Comparison of ENCODE assay signal across 8 cellular contexts in genomic region chr6:30883476-30883742, GRCh38. TPM values are rescaled to one million over a fixed set of nuclear protein-coding genes. Genes with fewer than 3 reads are reported as not detected.
DNase-seq lines count a peak whose midpoint lies in the region; ATAC-seq, FAIRE-seq and TF ChIP-seq lines count a peak whose summit lies in the region.

No MANE protein-coding gene starts in this region.

- H3F3A ChIP-seq in PC-9 (ENCODE audit: insufficient read depth, low read depth) = peaks cover 49% of the 10 kb centered on the region

- POLR2A ChIA-PET in CD4-positive, alpha-beta T cell (lab: Charles Lee) = interaction anchor here (0.7 to 2.3 kb wide), 4 partner anchors 54 to 161 kb away, joined by 3 to 9 read pairs (median 7); no protein-coding TSS in a partner anchor
- POLR2A ChIA-PET in PC-9 (lab: Charles Lee; ENCODE audit: unreplicated experiment) = interaction anchor here (0.6 to 1.6 kb wide), 5 partner anchors 24 to 265 kb away, joined by 3 to 19 read pairs (median 9); partner anchors contain the start of genes GTF2H4 and MRPS18B

- no peaks in the 10 kb centered on the region for H3K27me3 ChIP-seq in CD4-positive, alpha-beta T cell (ENCODE audit: control insufficient read depth, insufficient read depth, low read length)
- H3K27me3 ChIP-seq in PC-9 (ENCODE audit: insufficient read depth, low read depth) = no peaks in the 10 kb centered on the region
- no peaks in the 10 kb centered on the region for H3K27me3 ChIP-seq in pancreas

- H4K20me1 ChIP-seq in PC-9 (ENCODE audit: insufficient read depth) = peaks cover 22% of the 10 kb centered on the region

- peaks cover 50% of the 10 kb centered on the region for H3K79me2 ChIP-seq in PC-9 (ENCODE audit: low read depth)

- TSS peak; percentile 81 for BruUV-seq in PC-9 (replicated peaks; lab: Mats Ljungman, UMichigan)

- H3K4me2 ChIP-seq in PC-9 = peak overlapping the region; percentile 99

- peak overlapping the region; percentile 66 for H3K27ac Mint-ChIP-seq in CD4-positive, alpha-beta T cell

- no peaks in the 10 kb centered on the region for H3K27me3 Mint-ChIP-seq in CD4-positive, alpha-beta T cell

- 10 to 12% methylated on average over 4 of the region's 4 CpGs for WGBS in pancreas, 2 donors

- no peaks in the 10 kb centered on the region for H3K9me3 ChIP-seq in CD4-positive, alpha-beta T cell (ENCODE audit: control insufficient read depth, low read length)
- no peaks in the 10 kb centered on the region for H3K9me3 ChIP-seq in PC-9 (ENCODE audit: insufficient read depth, low read depth)
- H3K9me3 ChIP-seq in pancreas = no peaks in the 10 kb centered on the region

- H3K27ac ChIP-seq in CD4-positive, alpha-beta T cell (ENCODE audit: low read depth, low read length) = peak overlapping the region; percentile 29
- H3K27ac ChIP-seq in PC-9 = peak overlapping the region; percentile 94
- H3K27ac ChIP-seq in epithelial cell of prostate = peak overlapping the region; percentile 99
- peak overlapping the region; percentile 79 to 96 (median 89) for H3K27ac ChIP-seq in pancreas

- no peak for ATAC-seq in CD4-positive, alpha-beta T cell (ENCODE audit: poor library complexity)
- ATAC-seq in pancreas (peak in 1 of 4 donors; percentile 0), GM19035 (IDR thresholded peaks at IDR 0.05; ENCODE audit: unreplicated experiment) (no peak), HG03196 (IDR thresholded peaks at IDR 0.05; ENCODE audit: unreplicated experiment) (no peak)

- intact Hi-C loops in CD4-positive, alpha-beta T cell (cut with DNase I, micrococcal nuclease) = loop anchor here in 1 of 2 experiments (10.0 kb wide), 1 partner anchor 429 kb away; no protein-coding TSS in a partner anchor
- intact Hi-C loops in PC-9 (cut with micrococcal nuclease; ENCODE audit: unreplicated experiment) (loop anchor here (1.0 to 2.0 kb wide), 2 partner anchors 201 to 266 kb away; partner anchors contain the start of genes MRPS18B and PPP1R10), pancreas (cut with DNase I) (loop anchor here in 2 of 3 donors (5.0 to 10.0 kb wide), 2 partner anchors 51 to 149 kb away; no protein-coding TSS in a partner anchor)

- no peak for DNase-seq in CD4-positive, alpha-beta T cell
- DNase-seq in PC-9 (no peak), epithelial cell of prostate (ENCODE audit: low read depth, low spot score) (no peak), pancreas (no peak), iPS-NIHi7 (ENCODE audit: extremely low spot score) (no peak), mucosa of gallbladder (ENCODE audit: low spot score) (no peak)

- no peaks in the 10 kb centered on the region for H3K9me3 Mint-ChIP-seq in CD4-positive, alpha-beta T cell

- H3K36me3 Mint-ChIP-seq in CD4-positive, alpha-beta T cell (ENCODE audit: low read depth) = no peaks in the 10 kb centered on the region

- peak overlapping the region; percentile 89 for H3K4me3 Mint-ChIP-seq in CD4-positive, alpha-beta T cell

- no peak for FAIRE-seq in pancreas (lab: Jason Lieb, UNC)

- H3K36me3 ChIP-seq in PC-9 (ENCODE audit: low read depth) (peaks cover 5% of the 10 kb centered on the region; the same call in 1 of the 2 replicates), pancreas (no peaks in the 10 kb centered on the region)

- peak overlapping the region; percentile 48; the same call in 1 of the 2 replicates for H2AFZ ChIP-seq in PC-9

- no peak for TF ChIP-seq CTCF in CD4-positive, alpha-beta T cell (IDR thresholded peaks at IDR 0.05)
- TF ChIP-seq CTCF in PC-9 (conservative IDR thresholded peaks at IDR 0.05) (no peak), pancreas (IDR thresholded peaks at IDR 0.05) (no peak)

- H3K4me3 ChIP-seq in PC-9 (peak overlapping the region; percentile 98), pancreas (peak overlapping the region; percentile 44 to 75 (median 73))

- H3K9me2 ChIP-seq in PC-9 (ENCODE audit: insufficient read depth) = no peaks in the 10 kb centered on the region

- H3K4me1 Mint-ChIP-seq in CD4-positive, alpha-beta T cell (ENCODE audit: low read depth) = peaks cover 38% of the 10 kb centered on the region

- CTCF ChIA-PET in CD4-positive, alpha-beta T cell (lab: Charles Lee) = no interaction called here
- CTCF ChIA-PET in PC-9 (lab: Charles Lee) = interaction anchor here (0.7 to 2.2 kb wide), 6 partner anchors 40 to 204 kb away, joined by 3 to 12 read pairs (median 4); no protein-coding TSS in a partner anchor

- H3K4me1 ChIP-seq in PC-9 (replicated peaks; ENCODE audit: insufficient read depth) = peaks cover 44% of the 10 kb centered on the region
- H3K4me1 ChIP-seq in pancreas = peaks cover 15 to 27% (median 20%) of the 10 kb centered on the region in 3 donors

RNA-seq across cellular contexts. Expression of gene DDR1, which starts 0.9 kb away (rescaled TPM):
- total RNA-seq in CD4-positive, alpha-beta T cell = 1 to 10 TPM; 6.5 to 6.6 TPM
- total RNA-seq in PC-9 (2021) (267 and 269 TPM in 2 replicates), pancreas (100 to 1,000 TPM in 4 of 6 donors, 10 to 100 TPM in 2; 92.7 to 160 (median 118) TPM), mucosa of gallbladder (457 TPM)
- polyA plus RNA-seq in pancreas = 100 to 1,000 TPM; 103 to 149 TPM

RNA-seq across cellular contexts. Expression of gene GTF2H4, which starts 24.6 kb away (rescaled TPM):
- 10 to 100 TPM in 1 of 2 experiments, 1 to 10 TPM in 1; 7.7 to 10.7 TPM for total RNA-seq in CD4-positive, alpha-beta T cell
- total RNA-seq in PC-9 (2021) (31.3 and 43.9 TPM in 2 replicates), pancreas (10 to 100 TPM in 5 of 6 donors, 1 to 10 TPM in 1; 9.4 to 23.2 (median 13.0) TPM), mucosa of gallbladder (37.0 TPM)
- 10 to 100 TPM; 34.6 to 45.8 TPM for polyA plus RNA-seq in pancreas

RNA-seq across cellular contexts. Expression of gene VARS2, which starts 30.6 kb away (rescaled TPM):
- 10 to 100 TPM; 19.3 to 21.7 TPM for total RNA-seq in CD4-positive, alpha-beta T cell
- total RNA-seq in PC-9 (2021) (59.4 and 60.3 TPM in 2 replicates), pancreas (10 to 100 TPM; 11.3 to 25.8 (median 17.1) TPM), mucosa of gallbladder (61.4 TPM)
- 10 to 100 TPM; 40.4 to 40.6 TPM for polyA plus RNA-seq in pancreas

RNA-seq across cellular contexts. Expression of gene SFTA2, which starts 48.6 kb away (rescaled TPM):
- not detected for total RNA-seq in CD4-positive, alpha-beta T cell
- total RNA-seq in PC-9 (2021) (0.72 and 0.75 TPM in 2 replicates), pancreas (1 to 10 TPM in 5 of 6 donors, under 1 TPM in 1; 0.83 to 6.6 (median 2.1) TPM), mucosa of gallbladder (149 TPM)
- polyA plus RNA-seq in pancreas = 10 to 100 TPM; 14.4 to 22.9 TPM

RNA-seq across cellular contexts. Expression of gene MUCL3, which starts 57.4 kb away (rescaled TPM):
- total RNA-seq in CD4-positive, alpha-beta T cell = not detected
- total RNA-seq in PC-9 (2021) (not detected in 2 replicates), pancreas (1 to 10 TPM in 1 of 6 donors, under 1 TPM in 1, not detected in 4; 0.09 to 5.6 TPM), mucosa of gallbladder (93.5 TPM)
- 1 to 10 TPM in 1 of 2 donors, under 1 TPM in 1; 0.04 to 1.2 TPM for polyA plus RNA-seq in pancreas

Comparison
In these comparisons a context has a peak if more than half of its experiments do, and no peak if none do; other contexts are left out.
1. H3K27ac ChIP-seq: peak in every context shown above with its lines; median percentile 99 in epithelial cell of prostate; 94 in PC-9; 89 in pancreas; 29 in CD4-positive, alpha-beta T cell.
2. RNA of gene DDR1, which starts 0.9 kb away (total RNA-seq): 457 TPM in mucosa of gallbladder (single experiment), 267 to 269 TPM in PC-9 and 92.7 to 160 TPM in pancreas; 6.5 to 6.6 TPM in CD4-positive, alpha-beta T cell; every median in the first group is over 10 times any median in the second.